23 cellular contexts compared by ENCODE assay signal in the genomic region with DNA sequence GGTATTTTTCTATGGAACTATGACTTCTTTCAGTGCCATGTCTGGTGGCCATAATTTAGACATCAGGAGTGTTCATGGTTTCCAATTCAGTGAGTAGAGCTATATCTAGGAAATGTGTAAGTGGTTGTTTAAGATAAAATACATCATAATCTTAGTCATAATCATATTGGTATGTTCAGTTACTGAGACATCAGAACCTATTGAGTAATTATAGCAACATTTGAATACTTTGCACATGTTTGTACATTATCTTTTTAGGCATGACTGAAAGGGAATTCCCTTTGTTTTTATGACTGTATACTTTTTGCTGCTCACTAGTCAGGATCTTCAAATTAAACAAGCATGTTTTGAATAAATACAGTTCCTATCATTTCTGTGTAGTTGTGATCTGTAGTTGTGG.
A peak's percentile ranks its signal among the peaks of the same experiment; 100 is the strongest.
DNase-seq lines count a peak whose midpoint lies in the region; ATAC-seq, FAIRE-seq and TF ChIP-seq lines count a peak whose summit lies in the region.
"Had no signal": no experiment of that assay in that cellular context is flagged by ENCODE, and none has a peak within 500 bp of the region (broad histone marks: within the 10 kb centered on the region; RNA-seq: fewer than 3 reads in every experiment).

No MANE protein-coding gene starts in this region.

- intact Hi-C loops in activated T-helper 2 cell treated with anti-CD3 and anti-CD28 coated beads, Interferon-gamma antibody, Interleukin-2, Interleukin-4, amounts not matched to agents 10 μg/mL and 5 μg/mL and 100 μg/mL, durations not matched to agents 14 hours and 24 hours and 36 hours (cut with micrococcal nuclease) = loop anchor here (1.0 kb wide), 2 partner anchors 11 to 412 kb away; no protein-coding TSS in a partner anchor
- intact Hi-C loops in stomach (cut with DNase I; ENCODE audit: low total_unique reads) (no loop called here), Right ventricle myocardium superior (cut with DNase I) (no loop called here)

- peaks cover 15% of the 10 kb centered on the region for H3K4me1 Mint-ChIP-seq in activated T-helper 2 cell treated with anti-CD3 and anti-CD28 coated beads, Interferon-gamma antibody, Interleukin-2, Interleukin-4, amounts not matched to agents 10 μg/mL and 5 μg/mL and 100 μg/mL, durations not matched to agents 14 hours and 24 hours and 36 hours (ENCODE audit: low read depth)
- H3K4me1 Mint-ChIP-seq: memory B cell, nephron progenitor cell, WTC11 had no signal

- no peaks in the 10 kb centered on the region for H3K27me3 ChIP-seq in stomach
- H3K27me3 ChIP-seq: heart right ventricle, upper lobe of right lung had no signal

- TF ChIP-seq CTCF in foreskin fibroblast (IDR thresholded peaks at IDR 0.05; ENCODE audit: low read depth, low read length) = no peak
- TF ChIP-seq CTCF in stomach (IDR thresholded peaks at IDR 0.05) = no peak

- peak overlapping the region; percentile 77 for H3K27ac Mint-ChIP-seq in activated T-helper 2 cell treated with anti-CD3 and anti-CD28 coated beads, Interferon-gamma antibody, Interleukin-2, Interleukin-4, amounts not matched to agents 10 μg/mL and 5 μg/mL and 100 μg/mL, durations not matched to agents 14 hours and 24 hours and 36 hours
- H3K27ac Mint-ChIP-seq: memory B cell; T-helper 1 cell treated with Interleukin-12 subunit alpha and Interleukin-12 subunit beta and Interleukin-4 antibody, amounts not matched to agents 30 μg/mL and 1 μg/mL, for 36 hours; WTC11 had no signal

- H3K4me3 ChIP-seq in foreskin fibroblast (ENCODE audit: low read depth in 1 of 2, low read length in 2 of 2) = no peak overlapping the region
- H3K4me3 ChIP-seq in stomach = no peak overlapping the region
- H3K4me3 ChIP-seq: heart right ventricle, upper lobe of right lung had no signal

- peaks cover 64% of the 10 kb centered on the region for H3K36me3 Mint-ChIP-seq in activated T-helper 2 cell treated with anti-CD3 and anti-CD28 coated beads, Interferon-gamma antibody, Interleukin-2, Interleukin-4, amounts not matched to agents 10 μg/mL and 5 μg/mL and 100 μg/mL, durations not matched to agents 14 hours and 24 hours and 36 hours (ENCODE audit: low read depth)

- no peak for DNase-seq in activated CD4-positive, CD25-positive, alpha-beta regulatory T cell treated with anti-CD3 and anti-CD28 coated beads, Interleukin-2, amount 50 U/mL, for 72 hours
- DNase-seq in GM18507 (ENCODE audit: extremely low spot score, insufficient read length, low read depth) (no peak), foreskin fibroblast (peak; percentile 20 to 53), C1 segment of cervical spinal cord (lab: John Stamatoyannopoulos, UW) (no peak), stomach (no peak), Right ventricle myocardium superior (no peak)
- DNase-seq in activated T-helper 2 cell treated with anti-CD3 and anti-CD28 coated beads, Interferon-gamma antibody, Interleukin-2, Interleukin-4, amounts not matched to agents 10 μg/mL and 5 μg/mL and 100 μg/mL, durations not matched to agents 14 hours and 24 hours and 36 hours (ENCODE audit: low spot score) = no peak
- DNase-seq: activated CD8-positive, alpha-beta memory T cell treated with anti-CD3 and anti-CD28 coated beads, Interleukin-2, amount 50 U/mL, for 4 hours; DMS153; heart right ventricle; NCI-H1417; NCI-H2227 treated with DMSO at 0.1 percent for 48 hours; nephron progenitor cell; upper lobe of right lung had no signal

- H3K9me3 Mint-ChIP-seq in activated T-helper 2 cell treated with anti-CD3 and anti-CD28 coated beads, Interferon-gamma antibody, Interleukin-2, Interleukin-4, amounts not matched to agents 10 μg/mL and 5 μg/mL and 100 μg/mL, durations not matched to agents 14 hours and 24 hours and 36 hours = no peaks in the 10 kb centered on the region
- H3K9me3 Mint-ChIP-seq: memory B cell; nephron progenitor cell; stimulated activated naive CD8-positive, alpha-beta T cell treated with anti-CD3 and anti-CD28 coated beads, Interleukin-15, Interleukin-2, amounts not matched to agents 100 ng/mL and 50 ng/mL, for 24 hours; T-helper 1 cell treated with Interleukin-12 subunit alpha and Interleukin-12 subunit beta and Interleukin-4 antibody, amounts not matched to agents 30 μg/mL and 1 μg/mL, for 36 hours; WTC11 had no signal

- H3K9me3 ChIP-seq in stomach = no peaks in the 10 kb centered on the region
- H3K9me3 ChIP-seq: heart right ventricle, upper lobe of right lung had no signal

- no peak overlapping the region for H3K27ac ChIP-seq in stomach
- H3K27ac ChIP-seq: 22Rv1, C4-2B, heart right ventricle, KMS-11, upper lobe of right lung had no signal

- ATAC-seq in activated CD4-positive, CD25-positive, alpha-beta regulatory T cell treated with anti-CD3 and anti-CD28 coated beads, Interleukin-2, amount 50 U/mL, for 24 hours = peak; percentile 41 to 75
- no peak for ATAC-seq in Right ventricle myocardium superior (ENCODE audit: poor library complexity)
- ATAC-seq: heart right ventricle, upper lobe of right lung, WTC11 had no signal

- no peak overlapping the region for H3K4me3 Mint-ChIP-seq in activated T-helper 2 cell treated with anti-CD3 and anti-CD28 coated beads, Interferon-gamma antibody, Interleukin-2, Interleukin-4, amounts not matched to agents 10 μg/mL and 5 μg/mL and 100 μg/mL, durations not matched to agents 14 hours and 24 hours and 36 hours (ENCODE audit: low read depth)
- H3K4me3 Mint-ChIP-seq: memory B cell; nephron progenitor cell; stimulated activated naive CD8-positive, alpha-beta T cell treated with anti-CD3 and anti-CD28 coated beads, Interleukin-15, Interleukin-2, amounts not matched to agents 100 ng/mL and 50 ng/mL, for 24 hours; T-helper 1 cell treated with Interleukin-12 subunit alpha and Interleukin-12 subunit beta and Interleukin-4 antibody, amounts not matched to agents 30 μg/mL and 1 μg/mL, for 36 hours; WTC11 had no signal

- no peak for TF ChIP-seq EP300 in stomach (IDR thresholded peaks at IDR 0.05)

- H3K4me1 ChIP-seq in stomach = no peaks in the 10 kb centered on the region
- H3K4me1 ChIP-seq: heart right ventricle, upper lobe of right lung had no signal

- TF ChIP-seq POLR2A in stomach (IDR thresholded peaks at IDR 0.05) = no peak

- peaks cover 4 to 51% (median 40%) of the 10 kb centered on the region in 4 donors for H3K36me3 ChIP-seq in stomach
- H3K36me3 ChIP-seq: upper lobe of right lung had no signal

- no peaks in the 10 kb centered on the region for H3K27me3 Mint-ChIP-seq in activated T-helper 2 cell treated with anti-CD3 and anti-CD28 coated beads, Interferon-gamma antibody, Interleukin-2, Interleukin-4, amounts not matched to agents 10 μg/mL and 5 μg/mL and 100 μg/mL, durations not matched to agents 14 hours and 24 hours and 36 hours (ENCODE audit: low read depth)
- H3K27me3 Mint-ChIP-seq: memory B cell; stimulated activated naive CD8-positive, alpha-beta T cell treated with anti-CD3 and anti-CD28 coated beads, Interleukin-15, Interleukin-2, amounts not matched to agents 100 ng/mL and 50 ng/mL, for 24 hours had no signal

- peak; percentile 21 for FAIRE-seq in GM18507 (lab: Jason Lieb, UNC)
- FAIRE-seq: islet of Langerhans had no signal

Comparison
In these comparisons a context has a peak if more than half of its experiments do, and no peak if none do; other contexts are left out.
1. DNase-seq: peak in foreskin fibroblast (2 of 2); none in activated CD4-positive, CD25-positive, alpha-beta regulatory T cell treated with anti-CD3 and anti-CD28 coated beads, Interleukin-2, amount 50 U/mL, for 72 hours (single experiment), GM18507 (single experiment), activated T-helper 2 cell treated with anti-CD3 and anti-CD28 coated beads, Interferon-gamma antibody, Interleukin-2, Interleukin-4, amounts not matched to agents 10 μg/mL and 5 μg/mL and 100 μg/mL, durations not matched to agents 14 hours and 24 hours and 36 hours (single experiment), C1 segment of cervical spinal cord (0 of 14), stomach (single experiment) and Right ventricle myocardium superior (single experiment).